In genomic region chr10:95558593-95559320, GRCh38 we compare ENCODE assay signal across 13 cellular contexts. TPM values are rescaled to one million over a fixed set of nuclear protein-coding genes. Genes with fewer than 3 reads are reported as not detected.
DNase-seq lines count a peak whose midpoint lies in the region; ATAC-seq and TF ChIP-seq lines count a peak whose summit lies in the region.
"Had no signal": no experiment of that assay in that cellular context is flagged by ENCODE, and none has a peak within 500 bp of the region (broad histone marks: within the 10 kb centered on the region; RNA-seq: fewer than 3 reads in every experiment).

No MANE protein-coding gene starts in this region.

- DNase-seq in colonic mucosa = no peak
- DNase-seq in mucosa of descending colon = no peak
- no peak for DNase-seq in SKM-1 (lab: John Stamatoyannopoulos, UW; ENCODE audit: unreplicated experiment)
- DNase-seq: activated T-cell treated with anti-CD3 and anti-CD28 coated beads, Interleukin-2, amount 50 U/mL, for 1 hour; Calu3; NCI-H446 treated with DMSO at 0.1 percent for 48 hours had no signal

- H3K4me1 ChIP-seq in HUES48 (ENCODE audit: control insufficient read depth, insufficient read depth, low read length) = peaks cover 40% of the 10 kb centered on the region
- peaks cover 10% of the 10 kb centered on the region for H3K4me1 ChIP-seq in colonic mucosa
- peaks cover 11% of the 10 kb centered on the region for H3K4me1 ChIP-seq in mesodermal cell (ENCODE audit: control insufficient read depth, insufficient read depth, low read length, poor library complexity, severe bottlenecking)
- peaks cover 0 to 26% (median 16%) of the 10 kb centered on the region in 5 donors for H3K4me1 ChIP-seq in subcutaneous abdominal adipose tissue (ENCODE audit: control insufficient read depth in 5 of 5, insufficient read depth in 5 of 5, low read length in 5 of 5)
- H3K4me1 ChIP-seq in mucosa of descending colon (ENCODE audit: low read depth) = peaks cover 18% of the 10 kb centered on the region

- H3K4me3 ChIP-seq in HUES48 (ENCODE audit: low read depth, low read length) (peak overlapping the region; percentile 44), colonic mucosa (peak overlapping the region; percentile 89), mesodermal cell (ENCODE audit: extremely low read depth, insufficient read depth, low read length, poor library complexity, severe bottlenecking) (peak overlapping the region; percentile 57), subcutaneous abdominal adipose tissue (ENCODE audit: low read depth in 1 of 5, low read length in 5 of 5) (peak overlapping the region in 3 of 5 donors; percentile 18 to 45 (median 39)), mucosa of descending colon (no peak overlapping the region)

- no peaks in the 10 kb centered on the region for H3K27me3 ChIP-seq in HUES48 (ENCODE audit: control insufficient read depth, insufficient read depth, low read length)
- no peaks in the 10 kb centered on the region for H3K27me3 ChIP-seq in colonic mucosa
- no peaks in the 10 kb centered on the region for H3K27me3 ChIP-seq in subcutaneous abdominal adipose tissue (ENCODE audit: control insufficient read depth in 5 of 5, insufficient read depth in 4 of 5, low read length in 5 of 5)

- TF ChIP-seq CTCF in colonic mucosa (IDR thresholded peaks at IDR 0.05) (no peak), mucosa of descending colon (IDR thresholded peaks at IDR 0.05) (no peak)

- no peak overlapping the region for H3K9ac ChIP-seq in HUES48 (ENCODE audit: low read depth, low read length)
- H3K9ac ChIP-seq in colonic mucosa (ENCODE audit: low read depth in 2 of 2, low read length in 2 of 2) = peak overlapping the region; percentile 39 to 70
- no peak overlapping the region for H3K9ac ChIP-seq in subcutaneous abdominal adipose tissue (ENCODE audit: low read length in 5 of 5)

- ATAC-seq in mucosa of descending colon = no peak
- no peak for ATAC-seq in HG02588 (IDR thresholded peaks at IDR 0.05; ENCODE audit: unreplicated experiment)
- ATAC-seq in HG03097 (IDR thresholded peaks at IDR 0.05; ENCODE audit: low FRiP score, unreplicated experiment) = no peak
- ATAC-seq: stimulated activated memory B cell treated with anti-CD40 and anti-IgM and Interleukin-4, amounts not matched to agents 10 μg/mL and 1 μg/mL and 100 μg/mL, for 72 hours had no signal

- H3K9me3 ChIP-seq in HUES48 (ENCODE audit: control insufficient read depth, insufficient read depth, low read length) (no peaks in the 10 kb centered on the region), colonic mucosa (no peaks in the 10 kb centered on the region), mesodermal cell (ENCODE audit: control insufficient read depth, low read length) (no peaks in the 10 kb centered on the region), subcutaneous abdominal adipose tissue (ENCODE audit: control insufficient read depth in 5 of 5, low read length in 5 of 5) (no peaks in the 10 kb centered on the region), mucosa of descending colon (no peaks in the 10 kb centered on the region)

- H3K27ac ChIP-seq in HUES48 (ENCODE audit: low read depth, low read length) = peak overlapping the region; percentile 23
- H3K27ac ChIP-seq in colonic mucosa = no peak overlapping the region
- H3K27ac ChIP-seq in mesodermal cell (ENCODE audit: low read depth, low read length, severe bottlenecking) = no peak overlapping the region
- no peak overlapping the region for H3K27ac ChIP-seq in subcutaneous abdominal adipose tissue (ENCODE audit: low read depth, low read length)
- H3K27ac ChIP-seq: VCaP had no signal

- intact Hi-C loops in colonic mucosa (cut with DNase I) (no loop called here), mucosa of descending colon (cut with DNase I, micrococcal nuclease) (no loop called here)

- 80 to 100% methylated on average over 1 of the region's 1 CpG for WGBS in mesodermal cell (ENCODE audit: insufficient coverage in 2 of 2), 2 experiments

- H3K36me3 ChIP-seq in HUES48 (ENCODE audit: control insufficient read depth, insufficient read depth, low read length) (no peaks in the 10 kb centered on the region), colonic mucosa (no peaks in the 10 kb centered on the region), mesodermal cell (ENCODE audit: control insufficient read depth, insufficient read depth, low read length) (no peaks in the 10 kb centered on the region), subcutaneous abdominal adipose tissue (ENCODE audit: control insufficient read depth in 5 of 5, insufficient read depth in 5 of 5, low read length in 5 of 5) (no peaks in the 10 kb centered on the region), mucosa of descending colon (ENCODE audit: low read depth) (no peaks in the 10 kb centered on the region)

RNA-seq across cellular contexts. Expression of gene SORBS1, which starts 2.4 kb away (rescaled TPM):
- total RNA-seq in colonic mucosa (100 to 1,000 TPM in 1 of 2 donors, 10 to 100 TPM in 1; 17.6 to 150 TPM), mucosa of descending colon (100 to 1,000 TPM in 1 of 3 donors, 10 to 100 TPM in 2; 48.9 to 699 (median 99.3) TPM)
- 22.8 TPM for polyA plus RNA-seq in mesodermal cell (2013, experiment 1 of 2)
- 20.8 TPM for polyA plus RNA-seq in mesodermal cell (2013, experiment 2 of 2)

Comparison
In these comparisons a context has a peak if more than half of its experiments do, and no peak if none do; other contexts are left out.
1. H3K9ac ChIP-seq: peak in colonic mucosa (2 of 2); none in HUES48 (single experiment) and subcutaneous abdominal adipose tissue (0 of 5).